ENCODE assay signal across 1 cellular context in the genomic region with DNA sequence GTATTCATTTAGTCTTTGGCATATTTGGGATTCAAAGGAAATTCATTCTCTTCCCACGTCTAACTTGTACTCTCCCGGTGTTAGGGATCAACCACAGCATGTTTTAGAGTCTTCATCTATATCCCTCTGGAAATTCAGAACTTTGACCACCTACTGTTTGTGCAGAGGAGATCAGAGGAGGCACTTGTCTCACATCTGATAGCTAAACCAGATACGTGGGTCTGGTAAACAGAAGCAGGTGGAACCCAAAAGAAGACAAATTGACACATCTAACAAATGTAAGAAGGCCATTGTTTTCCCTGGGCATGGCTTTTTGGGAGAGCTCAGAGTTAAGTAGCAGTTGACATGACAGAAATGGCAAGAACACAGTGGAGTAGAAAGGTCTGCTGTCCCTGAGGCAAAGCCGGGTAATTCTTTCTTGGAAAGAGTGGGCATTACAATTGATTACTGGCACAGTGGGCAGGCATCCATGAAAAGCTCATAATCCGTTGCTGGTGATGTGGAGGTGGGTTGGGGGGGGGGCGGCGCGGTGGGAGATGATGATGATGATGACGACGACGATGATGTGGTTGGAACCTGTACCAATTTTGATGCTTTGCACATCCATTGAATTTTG.
TF ChIP-seq lines count a peak whose summit lies in the region.

No MANE protein-coding gene starts in this region.

TF ChIP-seq in HepG2, 621 proteins besides CTCF, POLR2A, EP300 and RAD21 (continued from another document and continues in another):
- no peak for TF ChIP-seq ZNF142 (CRISPR knock-in tag; IDR thresholded peaks at IDR 0.05)
- no peak for TF ChIP-seq ZBTB38 (CRISPR knock-in tag; IDR thresholded peaks at IDR 0.05)
- TF ChIP-seq TARDBP (CRISPR knock-in tag; IDR thresholded peaks at IDR 0.05), result peak; percentile 85
- TF ChIP-seq HOXA9 (CRISPR knock-in tag; IDR thresholded peaks at IDR 0.05; ENCODE audit: borderline replicate concordance), result no peak
- TF ChIP-seq ZC3H13 (CRISPR knock-in tag; IDR thresholded peaks at IDR 0.05), result 0 out of 2 replicates have a peak, but pooled peaks have one; percentile 46
- no peak for TF ChIP-seq ZNF10 (CRISPR knock-in tag; IDR thresholded peaks at IDR 0.05; ENCODE audit: borderline replicate concordance, low read depth)
- TF ChIP-seq, protein P1, sequence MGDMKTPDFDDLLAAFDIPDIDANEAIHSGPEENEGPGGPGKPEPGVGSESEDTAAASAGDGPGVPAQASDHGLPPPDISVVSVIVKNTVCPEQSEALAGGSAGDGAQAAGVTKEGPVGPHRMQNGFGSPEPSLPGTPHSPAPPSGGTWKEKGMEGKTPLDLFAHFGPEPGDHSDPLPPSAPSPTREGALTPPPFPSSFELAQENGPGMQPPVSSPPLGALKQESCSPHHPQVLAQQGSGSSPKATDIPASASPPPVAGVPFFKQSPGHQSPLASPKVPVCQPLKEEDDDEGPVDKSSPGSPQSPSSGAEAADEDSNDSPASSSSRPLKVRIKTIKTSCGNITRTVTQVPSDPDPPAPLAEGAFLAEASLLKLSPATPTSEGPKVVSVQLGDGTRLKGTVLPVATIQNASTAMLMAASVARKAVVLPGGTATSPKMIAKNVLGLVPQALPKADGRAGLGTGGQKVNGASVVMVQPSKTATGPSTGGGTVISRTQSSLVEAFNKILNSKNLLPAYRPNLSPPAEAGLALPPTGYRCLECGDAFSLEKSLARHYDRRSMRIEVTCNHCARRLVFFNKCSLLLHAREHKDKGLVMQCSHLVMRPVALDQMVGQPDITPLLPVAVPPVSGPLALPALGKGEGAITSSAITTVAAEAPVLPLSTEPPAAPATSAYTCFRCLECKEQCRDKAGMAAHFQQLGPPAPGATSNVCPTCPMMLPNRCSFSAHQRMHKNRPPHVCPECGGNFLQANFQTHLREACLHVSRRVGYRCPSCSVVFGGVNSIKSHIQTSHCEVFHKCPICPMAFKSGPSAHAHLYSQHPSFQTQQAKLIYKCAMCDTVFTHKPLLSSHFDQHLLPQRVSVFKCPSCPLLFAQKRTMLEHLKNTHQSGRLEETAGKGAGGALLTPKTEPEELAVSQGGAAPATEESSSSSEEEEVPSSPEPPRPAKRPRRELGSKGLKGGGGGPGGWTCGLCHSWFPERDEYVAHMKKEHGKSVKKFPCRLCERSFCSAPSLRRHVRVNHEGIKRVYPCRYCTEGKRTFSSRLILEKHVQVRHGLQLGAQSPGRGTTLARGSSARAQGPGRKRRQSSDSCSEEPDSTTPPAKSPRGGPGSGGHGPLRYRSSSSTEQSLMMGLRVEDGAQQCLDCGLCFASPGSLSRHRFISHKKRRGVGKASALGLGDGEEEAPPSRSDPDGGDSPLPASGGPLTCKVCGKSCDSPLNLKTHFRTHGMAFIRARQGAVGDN (CRISPR knock-in tag; IDR thresholded peaks at IDR 0.05), result peak; percentile 15; the same call in 1 of the 2 replicates
- TF ChIP-seq NFKBIZ (CRISPR knock-in tag; IDR thresholded peaks at IDR 0.05), result 0 out of 2 replicates have a peak, but pooled peaks have one; percentile 33
- no peak for TF ChIP-seq GTF2F1 (IDR thresholded peaks at IDR 0.05; ENCODE audit: low read length)
- TF ChIP-seq ZNF766 (CRISPR knock-in tag; IDR thresholded peaks at IDR 0.05; ENCODE audit: borderline replicate concordance), result no peak
- no peak for TF ChIP-seq HOXD1 (CRISPR knock-in tag; IDR thresholded peaks at IDR 0.05)
- no peak for TF ChIP-seq ZNF615 (CRISPR knock-in tag; IDR thresholded peaks at IDR 0.05; ENCODE audit: borderline replicate concordance)
- no peak for TF ChIP-seq ZNF274 (CRISPR knock-in tag; IDR thresholded peaks at IDR 0.05)
- no peak for TF ChIP-seq CBX2 (IDR thresholded peaks at IDR 0.05; ENCODE audit: low read depth, low read length)
- TF ChIP-seq CBX2 (CRISPR knock-in tag; IDR thresholded peaks at IDR 0.05; ENCODE audit: low read depth), result no peak
- no peak for TF ChIP-seq ZNF430 (CRISPR knock-in tag; IDR thresholded peaks at IDR 0.05)
- TF ChIP-seq RCOR2 (CRISPR knock-in tag; IDR thresholded peaks at IDR 0.05), result peak; percentile 90
- no peak for TF ChIP-seq ZNF17 (CRISPR knock-in tag; IDR thresholded peaks at IDR 0.05)
- no peak for TF ChIP-seq HNRNPLL (IDR thresholded peaks at IDR 0.05; ENCODE audit: low read depth, low read length, poor library complexity, severe bottlenecking)
- no peak for TF ChIP-seq ZNF572 (CRISPR knock-in tag; IDR thresholded peaks at IDR 0.05)
- TF ChIP-seq FOXC1 (CRISPR knock-in tag; IDR thresholded peaks at IDR 0.05; ENCODE audit: borderline replicate concordance), result no peak; the same call in 1 of the 2 replicates
- TF ChIP-seq ZNF350 (CRISPR knock-in tag; IDR thresholded peaks at IDR 0.05; ENCODE audit: borderline replicate concordance, low read depth), result no peak
- TF ChIP-seq ZNF264 (CRISPR knock-in tag; IDR thresholded peaks at IDR 0.05), result no peak
- no peak for TF ChIP-seq ZBTB46 (CRISPR knock-in tag; IDR thresholded peaks at IDR 0.05; ENCODE audit: borderline replicate concordance)
- no peak for TF ChIP-seq NCOA1 (CRISPR knock-in tag; IDR thresholded peaks at IDR 0.05)
- TF ChIP-seq RNF2 (conservative IDR thresholded peaks at IDR 0.05; ENCODE audit: low read depth), result no peak
- no peak for TF ChIP-seq TRIM24 (CRISPR knock-in tag; IDR thresholded peaks at IDR 0.05)
- TF ChIP-seq ZBTB20 (CRISPR knock-in tag; IDR thresholded peaks at IDR 0.05; ENCODE audit: borderline replicate concordance, low read depth), result peak; percentile 75
- TF ChIP-seq ZNF776 (CRISPR knock-in tag; IDR thresholded peaks at IDR 0.05), result no peak
- TF ChIP-seq ZFX (CRISPR knock-in tag; IDR thresholded peaks at IDR 0.05; ENCODE audit: low read depth), result no peak; the same call in 1 of the 2 replicates
- TF ChIP-seq KDM1A (CRISPR knock-in tag; IDR thresholded peaks at IDR 0.05), result peak; percentile 84; the same call in 1 of the 2 replicates
- no peak for TF ChIP-seq E2F2 (CRISPR knock-in tag; IDR thresholded peaks at IDR 0.05; ENCODE audit: borderline replicate concordance)
- TF ChIP-seq ZNF260 (CRISPR knock-in tag; IDR thresholded peaks at IDR 0.05; ENCODE audit: borderline replicate concordance, low read depth), result no peak
- TF ChIP-seq BRF2 (CRISPR knock-in tag; IDR thresholded peaks at IDR 0.05), result no peak
- no peak for TF ChIP-seq ZSCAN30 (CRISPR knock-in tag; IDR thresholded peaks at IDR 0.05)
- no peak for TF ChIP-seq KAT7 (CRISPR knock-in tag; IDR thresholded peaks at IDR 0.05; ENCODE audit: borderline replicate concordance)
- no peak for TF ChIP-seq ZFP36L1 (CRISPR knock-in tag; IDR thresholded peaks at IDR 0.05)
- TF ChIP-seq ZNF225 (CRISPR knock-in tag; IDR thresholded peaks at IDR 0.05), result no peak
- TF ChIP-seq, protein P2, sequence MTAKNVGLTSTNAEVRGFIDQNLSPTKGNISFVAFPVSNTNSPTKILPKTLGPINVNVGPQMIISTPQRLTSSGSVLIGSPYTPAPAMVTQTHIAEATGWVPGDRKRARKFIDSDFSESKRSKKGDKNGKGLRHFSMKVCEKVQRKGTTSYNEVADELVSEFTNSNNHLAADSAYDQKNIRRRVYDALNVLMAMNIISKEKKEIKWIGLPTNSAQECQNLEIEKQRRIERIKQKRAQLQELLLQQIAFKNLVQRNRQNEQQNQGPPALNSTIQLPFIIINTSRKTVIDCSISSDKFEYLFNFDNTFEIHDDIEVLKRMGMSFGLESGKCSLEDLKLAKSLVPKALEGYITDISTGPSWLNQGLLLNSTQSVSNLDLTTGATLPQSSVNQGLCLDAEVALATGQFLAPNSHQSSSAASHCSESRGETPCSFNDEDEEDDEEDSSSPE (CRISPR knock-in tag; IDR thresholded peaks at IDR 0.05), result 0 out of 2 replicates have a peak, but pooled peaks have one; percentile 20
- TF ChIP-seq KDM5B (CRISPR knock-in tag; IDR thresholded peaks at IDR 0.05; ENCODE audit: borderline replicate concordance), result no peak
- no peak; the same call in 1 of the 2 replicates for TF ChIP-seq EHMT2 (IDR thresholded peaks at IDR 0.05; ENCODE audit: borderline replicate concordance, low read depth, low read length)
- no peak for TF ChIP-seq DNMT3B (CRISPR knock-in tag; conservative IDR thresholded peaks at IDR 0.05)
- TF ChIP-seq ZNF235 (CRISPR knock-in tag; IDR thresholded peaks at IDR 0.05; ENCODE audit: borderline replicate concordance), result no peak
- peak; percentile 97 for TF ChIP-seq NCOA2 (CRISPR knock-in tag; IDR thresholded peaks at IDR 0.05)
- TF ChIP-seq, protein P3, sequence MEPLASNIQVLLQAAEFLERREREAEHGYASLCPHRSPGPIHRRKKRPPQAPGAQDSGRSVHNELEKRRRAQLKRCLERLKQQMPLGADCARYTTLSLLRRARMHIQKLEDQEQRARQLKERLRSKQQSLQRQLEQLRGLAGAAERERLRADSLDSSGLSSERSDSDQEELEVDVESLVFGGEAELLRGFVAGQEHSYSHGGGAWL (CRISPR knock-in tag; IDR thresholded peaks at IDR 0.05), result no peak
- peak; percentile 75 for TF ChIP-seq FOXK2 (IDR thresholded peaks at IDR 0.05)
- TF ChIP-seq RFX3 (CRISPR knock-in tag; IDR thresholded peaks at IDR 0.05), result no peak
